2 cellular contexts compared by ENCODE assay signal in the genomic region with DNA sequence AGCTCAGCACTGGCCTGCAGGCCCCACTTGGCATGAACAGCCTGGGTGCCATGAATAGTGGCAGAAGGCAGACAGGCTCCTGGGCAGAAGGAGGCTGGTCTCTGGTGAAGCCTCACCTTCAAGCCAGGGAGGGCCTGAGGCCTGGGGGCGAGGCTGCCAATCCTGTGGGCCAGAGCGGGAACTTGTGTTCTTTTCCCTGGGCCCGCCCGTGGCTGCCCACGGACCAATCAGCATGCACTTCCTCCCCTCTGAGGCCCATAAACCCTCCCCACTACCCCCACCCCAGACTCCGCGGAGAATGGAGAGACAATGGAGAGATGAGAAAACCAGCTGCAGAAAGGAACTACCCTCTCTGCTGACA.
TF ChIP-seq lines count a peak whose summit lies in the region.

No MANE protein-coding gene starts in this region.

TF ChIP-seq in SK-N-SH, 30 proteins besides CTCF, POLR2A, EP300 and RAD21 (continued from another document):
- TF ChIP-seq, protein P1, sequence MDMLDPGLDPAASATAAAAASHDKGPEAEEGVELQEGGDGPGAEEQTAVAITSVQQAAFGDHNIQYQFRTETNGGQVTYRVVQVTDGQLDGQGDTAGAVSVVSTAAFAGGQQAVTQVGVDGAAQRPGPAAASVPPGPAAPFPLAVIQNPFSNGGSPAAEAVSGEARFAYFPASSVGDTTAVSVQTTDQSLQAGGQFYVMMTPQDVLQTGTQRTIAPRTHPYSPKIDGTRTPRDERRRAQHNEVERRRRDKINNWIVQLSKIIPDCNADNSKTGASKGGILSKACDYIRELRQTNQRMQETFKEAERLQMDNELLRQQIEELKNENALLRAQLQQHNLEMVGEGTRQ (IDR thresholded peaks at IDR 0.05; ENCODE audit: borderline replicate concordance, low read depth, low read length): no peak
- TF ChIP-seq EZH2phosphoT487 (IDR thresholded peaks at IDR 0.05; ENCODE audit: borderline replicate concordance, low read depth) (no peak), JUND (IDR thresholded peaks at IDR 0.05) (no peak), GATA2 (CRISPR knock-in tag; IDR thresholded peaks at IDR 0.05) (no peak), FOXJ3 (CRISPR knock-in tag; IDR thresholded peaks at IDR 0.05) (no peak), SMC3 (IDR thresholded peaks at IDR 0.05; ENCODE audit: low read depth, low read length) (no peak), SIN3A (IDR thresholded peaks at IDR 0.05; ENCODE audit: borderline replicate concordance, low read depth, low read length) (no peak), POLR2AphosphoS5 (IDR thresholded peaks at IDR 0.05; ENCODE audit: low read depth, low read length) (no peak), GABPA (IDR thresholded peaks at IDR 0.05; ENCODE audit: low read depth) (no peak), TAF1 (IDR thresholded peaks at IDR 0.05; ENCODE audit: borderline replicate concordance, low read depth, low read length) (no peak), IRF3 (IDR thresholded peaks at IDR 0.05; ENCODE audit: low read depth, low read length) (no peak), NFIC (IDR thresholded peaks at IDR 0.05; ENCODE audit: borderline replicate concordance) (no peak), FOSL2 (IDR thresholded peaks at IDR 0.05; ENCODE audit: borderline replicate concordance, low read depth) (no peak), RFX5 (IDR thresholded peaks at IDR 0.05; ENCODE audit: low read length) (no peak), ELF1 (IDR thresholded peaks at IDR 0.05) (no peak), NRF1 (IDR thresholded peaks at IDR 0.05; ENCODE audit: low read depth, low read length) (no peak)
- TF ChIP-seq, protein P2, sequence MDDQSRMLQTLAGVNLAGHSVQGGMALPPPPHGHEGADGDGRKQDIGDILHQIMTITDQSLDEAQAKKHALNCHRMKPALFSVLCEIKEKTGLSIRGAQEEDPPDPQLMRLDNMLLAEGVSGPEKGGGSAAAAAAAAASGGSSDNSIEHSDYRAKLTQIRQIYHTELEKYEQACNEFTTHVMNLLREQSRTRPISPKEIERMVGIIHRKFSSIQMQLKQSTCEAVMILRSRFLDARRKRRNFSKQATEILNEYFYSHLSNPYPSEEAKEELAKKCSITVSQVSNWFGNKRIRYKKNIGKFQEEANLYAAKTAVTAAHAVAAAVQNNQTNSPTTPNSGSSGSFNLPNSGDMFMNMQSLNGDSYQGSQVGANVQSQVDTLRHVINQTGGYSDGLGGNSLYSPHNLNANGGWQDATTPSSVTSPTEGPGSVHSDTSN (IDR thresholded peaks at IDR 0.05): no peak
- TF ChIP-seq, protein P3, sequence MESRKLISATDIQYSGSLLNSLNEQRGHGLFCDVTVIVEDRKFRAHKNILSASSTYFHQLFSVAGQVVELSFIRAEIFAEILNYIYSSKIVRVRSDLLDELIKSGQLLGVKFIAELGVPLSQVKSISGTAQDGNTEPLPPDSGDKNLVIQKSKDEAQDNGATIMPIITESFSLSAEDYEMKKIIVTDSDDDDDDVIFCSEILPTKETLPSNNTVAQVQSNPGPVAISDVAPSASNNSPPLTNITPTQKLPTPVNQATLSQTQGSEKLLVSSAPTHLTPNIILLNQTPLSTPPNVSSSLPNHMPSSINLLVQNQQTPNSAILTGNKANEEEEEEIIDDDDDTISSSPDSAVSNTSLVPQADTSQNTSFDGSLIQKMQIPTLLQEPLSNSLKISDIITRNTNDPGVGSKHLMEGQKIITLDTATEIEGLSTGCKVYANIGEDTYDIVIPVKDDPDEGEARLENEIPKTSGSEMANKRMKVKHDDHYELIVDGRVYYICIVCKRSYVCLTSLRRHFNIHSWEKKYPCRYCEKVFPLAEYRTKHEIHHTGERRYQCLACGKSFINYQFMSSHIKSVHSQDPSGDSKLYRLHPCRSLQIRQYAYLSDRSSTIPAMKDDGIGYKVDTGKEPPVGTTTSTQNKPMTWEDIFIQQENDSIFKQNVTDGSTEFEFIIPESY (IDR thresholded peaks at IDR 0.05; ENCODE audit: borderline replicate concordance, low read depth): no peak

TF ChIP-seq in SK-N-SH treated with all-trans-retinoic acid at 6 μM for 48 hours, 23 proteins besides CTCF, POLR2A, EP300 and RAD21 (continued from another document):
- TF ChIP-seq, protein P4, sequence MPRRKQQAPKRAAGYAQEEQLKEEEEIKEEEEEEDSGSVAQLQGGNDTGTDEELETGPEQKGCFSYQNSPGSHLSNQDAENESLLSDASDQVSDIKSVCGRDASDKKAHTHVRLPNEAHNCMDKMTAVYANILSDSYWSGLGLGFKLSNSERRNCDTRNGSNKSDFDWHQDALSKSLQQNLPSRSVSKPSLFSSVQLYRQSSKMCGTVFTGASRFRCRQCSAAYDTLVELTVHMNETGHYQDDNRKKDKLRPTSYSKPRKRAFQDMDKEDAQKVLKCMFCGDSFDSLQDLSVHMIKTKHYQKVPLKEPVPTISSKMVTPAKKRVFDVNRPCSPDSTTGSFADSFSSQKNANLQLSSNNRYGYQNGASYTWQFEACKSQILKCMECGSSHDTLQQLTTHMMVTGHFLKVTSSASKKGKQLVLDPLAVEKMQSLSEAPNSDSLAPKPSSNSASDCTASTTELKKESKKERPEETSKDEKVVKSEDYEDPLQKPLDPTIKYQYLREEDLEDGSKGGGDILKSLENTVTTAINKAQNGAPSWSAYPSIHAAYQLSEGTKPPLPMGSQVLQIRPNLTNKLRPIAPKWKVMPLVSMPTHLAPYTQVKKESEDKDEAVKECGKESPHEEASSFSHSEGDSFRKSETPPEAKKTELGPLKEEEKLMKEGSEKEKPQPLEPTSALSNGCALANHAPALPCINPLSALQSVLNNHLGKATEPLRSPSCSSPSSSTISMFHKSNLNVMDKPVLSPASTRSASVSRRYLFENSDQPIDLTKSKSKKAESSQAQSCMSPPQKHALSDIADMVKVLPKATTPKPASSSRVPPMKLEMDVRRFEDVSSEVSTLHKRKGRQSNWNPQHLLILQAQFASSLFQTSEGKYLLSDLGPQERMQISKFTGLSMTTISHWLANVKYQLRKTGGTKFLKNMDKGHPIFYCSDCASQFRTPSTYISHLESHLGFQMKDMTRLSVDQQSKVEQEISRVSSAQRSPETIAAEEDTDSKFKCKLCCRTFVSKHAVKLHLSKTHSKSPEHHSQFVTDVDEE (CRISPR knock-in tag; IDR thresholded peaks at IDR 0.05): no peak
- TF ChIP-seq ESRRG (CRISPR knock-in tag; IDR thresholded peaks at IDR 0.05) (no peak), CSRNP3 (CRISPR knock-in tag; IDR thresholded peaks at IDR 0.05) (no peak), ZFP30 (CRISPR knock-in tag; IDR thresholded peaks at IDR 0.05) (no peak), ZNF70 (CRISPR knock-in tag; IDR thresholded peaks at IDR 0.05) (no peak), CSDC2 (CRISPR knock-in tag; IDR thresholded peaks at IDR 0.05) (no peak), GLIS3 (CRISPR knock-in tag; IDR thresholded peaks at IDR 0.05) (no peak), TCF4 (CRISPR knock-in tag; IDR thresholded peaks at IDR 0.05; ENCODE audit: borderline replicate concordance) (no peak), PPARA (CRISPR knock-in tag; IDR thresholded peaks at IDR 0.05; ENCODE audit: borderline replicate concordance) (no peak), ISL1 (CRISPR knock-in tag; IDR thresholded peaks at IDR 0.05) (no peak)
TF ChIP-seq in SK-N-SH treated with all-trans-retinoic acid at 6 μM for 48 hours: peak in this region for 0.
